ENCODE assay signal across 14 cellular contexts in the genomic region with DNA sequence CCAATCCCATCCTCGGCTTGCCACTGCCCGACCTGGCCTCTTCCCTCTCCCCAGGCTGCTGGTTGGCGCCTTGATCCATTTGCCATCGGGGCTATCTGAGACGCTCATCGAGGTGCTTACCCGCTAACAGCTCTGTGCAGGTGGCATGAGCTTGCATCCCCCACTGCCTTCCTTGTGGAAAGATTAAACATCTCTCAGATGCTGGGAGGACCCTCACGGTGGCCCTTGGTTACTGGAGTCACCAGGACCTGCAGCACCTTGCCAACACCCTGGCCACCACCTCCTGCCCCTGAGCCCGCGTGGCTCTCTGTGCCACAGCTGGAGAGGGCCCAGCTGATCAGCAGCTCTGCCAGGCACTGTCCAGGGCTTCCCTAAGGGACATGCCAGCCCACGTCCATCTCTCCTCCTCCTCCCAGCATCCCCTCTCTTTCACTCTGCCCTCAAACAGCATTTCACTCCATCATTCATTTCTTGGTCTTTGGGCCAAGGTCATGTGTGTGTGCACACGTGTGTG.
"Had no signal": no experiment of that assay in that cellular context is flagged by ENCODE, and none has a peak within 500 bp of the region (broad histone marks: within the 10 kb centered on the region; RNA-seq: fewer than 3 reads in every experiment).

No MANE protein-coding gene starts in this region.

- ATAC-seq: foreskin keratinocyte; heart left ventricle; psoas muscle; stimulated activated naive B cell treated with anti-CD40 and anti-IgM and Interleukin-4, amounts not matched to agents 10 μg/mL and 1 μg/mL and 100 μg/mL, for 72 hours had no signal

- H3K4me1 ChIP-seq: foreskin keratinocyte, heart left ventricle, psoas muscle, uterus had no signal

- H3K9me3 ChIP-seq: heart left ventricle, psoas muscle, sigmoid colon, thyroid gland, upper lobe of left lung, uterus had no signal

- H3K27me3 ChIP-seq: thyroid gland, upper lobe of left lung, uterus had no signal

- DNase-seq: foreskin keratinocyte; kidney glomerular epithelial cell; mesendoderm; naive B cell; sigmoid colon; stimulated activated CD4-positive, alpha-beta T cell treated with anti-CD3 and anti-CD28 coated beads, Interleukin-2, amount 100 ng/mL, for 24 hours; stimulated activated CD4-positive, alpha-beta T cell treated with anti-CD3 and anti-CD28 coated beads, Interleukin-4, amount 100 ng/mL, for 4 hours; stimulated activated naive B cell treated with anti-CD40 and anti-IgM and Interleukin-4, amounts not matched to agents 10 μg/mL and 1 μg/mL and 100 μg/mL, for 72 hours; thyroid gland; uterus had no signal

- H3K4me3 ChIP-seq: heart left ventricle, psoas muscle, sigmoid colon, skin epidermis, thyroid gland, upper lobe of left lung, uterus had no signal

- H3K27ac ChIP-seq: foreskin keratinocyte, heart left ventricle, psoas muscle, sigmoid colon, skin epidermis, thyroid gland, upper lobe of left lung, uterus had no signal

- H3K36me3 ChIP-seq: heart left ventricle, sigmoid colon, thyroid gland, upper lobe of left lung, uterus had no signal
